ENCODE assay signal across 21 cellular contexts in the genomic region with DNA sequence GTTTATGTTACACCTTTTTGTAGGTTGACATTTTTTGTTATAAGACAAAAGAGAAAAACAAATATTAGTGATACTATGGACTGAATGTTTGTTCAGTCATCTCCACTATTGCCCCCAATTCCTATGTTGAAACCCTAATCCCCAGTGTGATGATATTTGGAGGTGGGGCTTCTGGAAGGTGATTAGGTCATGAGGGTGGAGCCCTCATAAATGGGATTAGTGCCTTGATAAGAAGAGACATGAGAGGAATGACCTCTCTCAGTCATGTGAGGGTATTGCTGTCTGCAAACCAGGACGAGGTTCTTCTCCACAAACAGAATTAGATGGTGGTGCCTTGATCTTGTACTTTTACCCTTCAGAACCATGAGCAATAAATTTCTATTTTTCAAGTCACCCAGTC. TPM values are rescaled to one million over a fixed set of nuclear protein-coding genes. Genes with fewer than 3 reads are reported as not detected.
DNase-seq lines count a peak whose midpoint lies in the region; ATAC-seq, FAIRE-seq and TF ChIP-seq lines count a peak whose summit lies in the region.
"Had no signal": no experiment of that assay in that cellular context is flagged by ENCODE, and none has a peak within 500 bp of the region (broad histone marks: within the 10 kb centered on the region; RNA-seq: fewer than 3 reads in every experiment).

No MANE protein-coding gene starts in this region.

- DNase-seq in NCI-H82 (lab: John Stamatoyannopoulos, UW) (peak; percentile 44), NCI-H82 treated with DMSO at 0.1 percent for 48 hours (lab: John Stamatoyannopoulos, UW; ENCODE audit: unreplicated experiment) (no peak), K562 (ENCODE audit: extremely low read depth in 1 of 4, low spot score in 3 of 4) (no peak), hepatocyte (ENCODE audit: low spot score) (peak; percentile 16), sciatic nerve (ENCODE audit: low spot score) (no peak), NK-92 (lab: John Stamatoyannopoulos, UW; ENCODE audit: unreplicated experiment) (no peak)
- DNase-seq: AML-193; Caco-2; Calu3; CD4-positive, alpha-beta T cell; CD8-positive, alpha-beta T cell; DMS79 treated with DMSO at 0.1 percent for 48 hours; GF-D8 had no signal

- no peaks in the 10 kb centered on the region for H3K9me2 ChIP-seq in hepatocyte (replicated peaks; ENCODE audit: insufficient read depth)

- H3K27me3 ChIP-seq in K562 (ENCODE audit: control insufficient read depth in 2 of 2, insufficient read depth in 2 of 2, low read length in 2 of 2) (no peaks in the 10 kb centered on the region), hepatocyte (no peaks in the 10 kb centered on the region)
- H3K27me3 ChIP-seq: BLaER1 treated with 17β-estradiol and CSF1 and Interleukin-3, amounts not matched to agents 10 nM and 100 nM had no signal

- TF ChIP-seq POLR2A in K562 (conservative IDR thresholded peaks at IDR 0.05), result no peak

- 15% methylated on average over 1 of the region's 1 CpG for WGBS in K562 (ENCODE audit: insufficient coverage, low coverage, missing lambda C conversion rate)
- 56% methylated on average over 1 of the region's 1 CpG for WGBS in hepatocyte (ENCODE audit: low lambda C conversion rate, missing lambda C conversion rate)

- FAIRE-seq in K562 (lab: Jason Lieb, UNC), result no peak
- FAIRE-seq: A549, D721Med, G401.6, GM12891, GM19239 had no signal

- H3K4me3 ChIP-seq in K562, result no peak overlapping the region
- no peak overlapping the region for H3K4me3 ChIP-seq in hepatocyte
- H3K4me3 ChIP-seq: A549; BLaER1 treated with 17β-estradiol and CSF1 and Interleukin-3, amounts not matched to agents 10 nM and 100 nM had no signal

- no peak overlapping the region for H3K4me2 ChIP-seq in K562 (ENCODE audit: insufficient read depth, low read length)
- H3K4me2 ChIP-seq in hepatocyte, result no peak overlapping the region
- H3K4me2 ChIP-seq: A549; BLaER1 treated with 17β-estradiol and CSF1 and Interleukin-3, amounts not matched to agents 10 nM and 100 nM had no signal

- POLR2A ChIA-PET in K562 (lab: Yijun Ruan, JAX), result no interaction called here

- ATAC-seq in K562 (no peak), sciatic nerve (no peak)
- ATAC-seq: A549; CD8-positive, alpha-beta T cell had no signal

- TF ChIP-seq CTCF in K562 (IDR thresholded peaks at IDR 0.05 in 2 of 3, conservative IDR thresholded peaks at IDR 0.05 in 1 of 3; ENCODE audit: insufficient read depth in 2 of 3, low read depth in 1 of 3, low read length in 3 of 3), result no peak
- TF ChIP-seq CTCF in hepatocyte (IDR thresholded peaks at IDR 0.05; ENCODE audit: poor library complexity), result no peak

- no peak for TF ChIP-seq RAD21 in K562 (CRISPR knock-in tag; conservative IDR thresholded peaks at IDR 0.05 in 1 of 2, IDR thresholded peaks at IDR 0.05 in 1 of 2)

- H3K9me3 ChIP-seq in K562 (replicated peaks; ENCODE audit: control insufficient read depth, insufficient read depth, low read depth, low read length) (no peaks in the 10 kb centered on the region), hepatocyte (ENCODE audit: low read depth) (no peaks in the 10 kb centered on the region)
- H3K9me3 ChIP-seq: A549; BLaER1 treated with 17β-estradiol and CSF1 and Interleukin-3, amounts not matched to agents 10 nM and 100 nM; Caco-2 had no signal

- intact Hi-C loops in K562 (cut with micrococcal nuclease), result no loop called here
- intact Hi-C loops in sciatic nerve (cut with DNase I), result no loop called here

- CTCF ChIA-PET in K562 (lab: Yijun Ruan, JAX; ENCODE audit: low intra/inter-chr PET ratio), result no interaction called here

- no peaks in the 10 kb centered on the region for H3K36me3 ChIP-seq in K562 (ENCODE audit: control insufficient read depth, insufficient read depth, low read length)
- no peaks in the 10 kb centered on the region for H3K36me3 ChIP-seq in hepatocyte (replicated peaks; ENCODE audit: insufficient read depth, low read depth)
- H3K36me3 ChIP-seq: BLaER1 treated with 17β-estradiol and CSF1 and Interleukin-3, amounts not matched to agents 10 nM and 100 nM had no signal

- no TSS peak for BruUV-seq in K562 (replicated peaks; lab: Mats Ljungman, UMichigan)

- no peak overlapping the region for H3K9ac ChIP-seq in K562 (ENCODE audit: insufficient read depth in 1 of 2, low read depth in 2 of 2, low read length in 2 of 2)
- H3K9ac ChIP-seq: BLaER1 treated with 17β-estradiol and CSF1 and Interleukin-3, amounts not matched to agents 10 nM and 100 nM had no signal

- H3K4me1 ChIP-seq in K562 (replicated peaks in 1 of 2; ENCODE audit: control insufficient read depth in 2 of 2, insufficient read depth in 2 of 2, low read length in 2 of 2) (no peaks in the 10 kb centered on the region; a peak in 3 of 5 replicates), hepatocyte (ENCODE audit: insufficient read depth) (no peaks in the 10 kb centered on the region)
- H3K4me1 ChIP-seq: A549, Caco-2 had no signal

- H3K27ac ChIP-seq in K562 (ENCODE audit: extremely low read depth, low read depth, low read length) (no peak overlapping the region), hepatocyte (peak overlapping the region; percentile 62)
- H3K27ac ChIP-seq: 22Rv1; A549; BLaER1 treated with 17β-estradiol and CSF1 and Interleukin-3, amounts not matched to agents 10 nM and 100 nM; C4-2B had no signal

- H4K20me1 ChIP-seq in K562 (replicated peaks; ENCODE audit: control insufficient read depth, insufficient read depth, low read length) (no peaks in the 10 kb centered on the region), hepatocyte (ENCODE audit: insufficient read depth, poor library complexity, severe bottlenecking) (no peaks in the 10 kb centered on the region)
- H4K20me1 ChIP-seq: BLaER1 treated with 17β-estradiol and CSF1 and Interleukin-3, amounts not matched to agents 10 nM and 100 nM had no signal

- in situ Hi-C loops in K562 (cut with MboI), result no loop called here

- no peak for TF ChIP-seq EP300 in K562 (IDR thresholded peaks at IDR 0.05; ENCODE audit: low read length)

- H2AFZ ChIP-seq in K562 (ENCODE audit: low read depth, low read length), result 0 out of 2 replicates have a peak overlapping the region, but pooled peaks have one; percentile 33
- H2AFZ ChIP-seq in hepatocyte, result no peak overlapping the region

- no peaks in the 10 kb centered on the region for H3K9me1 ChIP-seq in K562 (ENCODE audit: control insufficient read depth, insufficient read depth, low read length)

- no peaks in the 10 kb centered on the region for H3K79me2 ChIP-seq in K562 (ENCODE audit: control insufficient read depth, insufficient read depth, low read length)
- H3K79me2 ChIP-seq in hepatocyte, result no peaks in the 10 kb centered on the region

TF ChIP-seq in K562, 482 proteins besides CTCF, POLR2A, EP300 and RAD21:
- TF ChIP-seq ZC3H8 (IDR thresholded peaks at IDR 0.05) (no peak), SRSF9 (IDR thresholded peaks at IDR 0.05; ENCODE audit: borderline replicate concordance, low read depth, low read length) (no peak), ZNF75A (CRISPR knock-in tag; IDR thresholded peaks at IDR 0.05) (no peak), SOX6 (IDR thresholded peaks at IDR 0.05) (no peak)
- TF ChIP-seq, protein P1, sequence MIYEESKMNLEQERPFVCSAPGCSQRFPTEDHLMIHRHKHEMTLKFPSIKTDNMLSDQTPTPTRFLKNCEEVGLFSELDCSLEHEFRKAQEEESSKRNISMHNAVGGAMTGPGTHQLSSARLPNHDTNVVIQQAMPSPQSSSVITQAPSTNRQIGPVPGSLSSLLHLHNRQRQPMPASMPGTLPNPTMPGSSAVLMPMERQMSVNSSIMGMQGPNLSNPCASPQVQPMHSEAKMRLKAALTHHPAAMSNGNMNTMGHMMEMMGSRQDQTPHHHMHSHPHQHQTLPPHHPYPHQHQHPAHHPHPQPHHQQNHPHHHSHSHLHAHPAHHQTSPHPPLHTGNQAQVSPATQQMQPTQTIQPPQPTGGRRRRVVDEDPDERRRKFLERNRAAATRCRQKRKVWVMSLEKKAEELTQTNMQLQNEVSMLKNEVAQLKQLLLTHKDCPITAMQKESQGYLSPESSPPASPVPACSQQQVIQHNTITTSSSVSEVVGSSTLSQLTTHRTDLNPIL (CRISPR knock-in tag; IDR thresholded peaks at IDR 0.05), result no peak
- TF ChIP-seq, protein P2, sequence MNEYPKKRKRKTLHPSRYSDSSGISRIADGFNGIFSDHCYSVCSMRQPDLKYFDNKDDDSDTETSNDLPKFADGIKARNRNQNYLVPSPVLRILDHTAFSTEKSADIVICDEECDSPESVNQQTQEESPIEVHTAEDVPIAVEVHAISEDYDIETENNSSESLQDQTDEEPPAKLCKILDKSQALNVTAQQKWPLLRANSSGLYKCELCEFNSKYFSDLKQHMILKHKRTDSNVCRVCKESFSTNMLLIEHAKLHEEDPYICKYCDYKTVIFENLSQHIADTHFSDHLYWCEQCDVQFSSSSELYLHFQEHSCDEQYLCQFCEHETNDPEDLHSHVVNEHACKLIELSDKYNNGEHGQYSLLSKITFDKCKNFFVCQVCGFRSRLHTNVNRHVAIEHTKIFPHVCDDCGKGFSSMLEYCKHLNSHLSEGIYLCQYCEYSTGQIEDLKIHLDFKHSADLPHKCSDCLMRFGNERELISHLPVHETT (CRISPR knock-in tag; conservative IDR thresholded peaks at IDR 0.05 in 1 of 2, IDR thresholded peaks at IDR 0.05 in 1 of 2), result no peak

RNA-seq across cellular contexts. Expression of a gene that starts 34.4 kb away (rescaled TPM):
- 3.9 and 5.8 TPM in 2 replicates for total RNA-seq in K562 (2011; cell fraction: chromatin; rRNA removed; ENCODE audit: low replicate concordance)
- total RNA-seq in K562 (2011; cell fraction: nucleolus; rRNA removed), result 4.7 and 6.2 TPM in 2 replicates
- 5.8 and 8.8 TPM in 2 replicates for total RNA-seq in K562 (2011; cell fraction: nucleoplasm; rRNA removed)
- 8.5 and 9.7 TPM in 2 replicates for total RNA-seq in K562 (2014; rRNA removed)
- 7.3 and 8.8 TPM in 2 replicates for total RNA-seq in K562 (2014; rRNA removed; fragmentation: Illumina TruSeq; extraction: Trizol)
- 4.7 and 4.8 TPM in 2 replicates for total RNA-seq in K562 (2015; rRNA removed; fragmentation: Illumina TruSeq; extraction: Trizol)
- total RNA-seq in K562 (2021), result 9.8 and 11.9 TPM in 2 replicates
- 6.2 and 6.9 TPM in 2 replicates for polyA plus RNA-seq in K562 (2011; rRNA removed)
- 3.8 and 3.9 TPM in 2 replicates for polyA plus RNA-seq in K562 (2011; cell fraction: cytosol; rRNA removed)
- polyA plus RNA-seq in K562 (2011; cell fraction: nucleus; rRNA removed), result 2.6 and 2.7 TPM in 2 replicates
- polyA plus RNA-seq in K562 (2012), result 5.6 and 7.2 TPM in 2 replicates
- polyA plus RNA-seq in K562 (2014; fragmentation: Illumina TruSeq; extraction: Trizol), result 9.6 and 10.1 TPM in 2 replicates
- polyA plus RNA-seq in K562 (2014; fragmentation: Nextera tagmentation; extraction: Ambion mirVana), result 1 to 10 TPM; 3.3 to 4.8 TPM
- polyA plus RNA-seq in K562 (2014; rRNA removed), result 6.5 and 6.9 TPM in 2 replicates
- polyA minus RNA-seq in K562 (2011; rRNA and poly(A)+ RNA removed), result 6.8 and 8.0 TPM in 2 replicates
- 4.5 and 5.0 TPM in 2 replicates for polyA minus RNA-seq in K562 (2011; cell fraction: cytosol; rRNA and poly(A)+ RNA removed)
- polyA minus RNA-seq in K562 (2011; cell fraction: nucleus; rRNA and poly(A)+ RNA removed), result 3.4 and 4.4 TPM in 2 replicates
- total RNA-seq in hepatocyte, result 29.4 and 31.9 TPM in 2 replicates
- polyA plus RNA-seq in hepatocyte, result 5.2 and 5.3 TPM in 2 replicates
- total RNA-seq in sciatic nerve, result 94.6 TPM

Comparison
In these comparisons a context has a peak if more than half of its experiments do, and no peak if none do; other contexts are left out.
1. DNase-seq: peak in NCI-H82 (single experiment) and hepatocyte (single experiment); none in NCI-H82 treated with DMSO at 0.1 percent for 48 hours (single experiment), K562 (0 of 4), sciatic nerve (single experiment) and NK-92 (single experiment).